Comparison of ENCODE assay signal across 22 cellular contexts in the genomic region with DNA sequence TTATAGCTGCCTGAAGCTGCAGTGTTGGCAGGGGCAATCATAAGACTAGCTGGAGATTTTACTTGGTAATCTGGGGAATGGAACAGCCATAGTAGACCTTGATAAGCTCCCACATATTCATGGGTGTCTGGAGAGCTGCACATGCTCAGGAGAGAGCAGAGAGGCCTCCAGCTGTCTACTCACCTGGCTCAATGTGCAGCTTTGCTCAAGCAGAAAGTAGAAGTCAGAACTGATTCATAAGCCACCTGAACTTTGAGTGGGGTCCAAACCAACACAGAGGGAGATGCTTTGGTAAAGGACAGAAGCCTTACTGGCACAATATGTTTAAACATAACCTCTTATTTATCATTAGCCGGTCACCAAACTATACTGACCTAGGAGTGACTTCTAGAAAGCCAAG. TPM values are rescaled to one million over a fixed set of nuclear protein-coding genes. Genes with fewer than 3 reads are reported as not detected.
DNase-seq lines count a peak whose midpoint lies in the region; ATAC-seq, FAIRE-seq and TF ChIP-seq lines count a peak whose summit lies in the region.
"Had no signal": no experiment of that assay in that cellular context is flagged by ENCODE, and none has a peak within 500 bp of the region (broad histone marks: within the 10 kb centered on the region; RNA-seq: fewer than 3 reads in every experiment).

No MANE protein-coding gene starts in this region.

- H3K9me3 ChIP-seq in GM12878 (replicated peaks; ENCODE audit: control insufficient read depth, insufficient read depth, low read length) (no peaks in the 10 kb centered on the region; the same call in 1 of the 3 replicates), right lobe of liver (no peaks in the 10 kb centered on the region)

- TF ChIP-seq RAD21 in GM12878 (IDR thresholded peaks at IDR 0.05; ENCODE audit: insufficient read depth, low read depth, low read length), result no peak

- H3K4me2 ChIP-seq in GM12878 (ENCODE audit: control insufficient read depth, insufficient read depth), result no peak overlapping the region; the same call in 1 of the 2 replicates

- H3K9me3 Mint-ChIP-seq in CD14-positive monocyte, result peaks cover 0 to 3% (median 0%) of the 10 kb centered on the region in 7 donors

- H3K27me3 ChIP-seq in GM12878 (replicated peaks in 1 of 2; ENCODE audit: control insufficient read depth in 2 of 2, insufficient read depth in 2 of 2, low read length in 1 of 2), result no peaks in the 10 kb centered on the region
- no peaks in the 10 kb centered on the region for H3K27me3 ChIP-seq in right lobe of liver

- H3K27ac Mint-ChIP-seq in CD14-positive monocyte, result peak overlapping the region in 4 of 7 donors; percentile 15 to 57 (median 43)

- SMC1A ChIA-PET in GM12878 (lab: Charles Lee; ENCODE audit: uncharacterized antibody, unreplicated experiment), result interaction anchor here (0.7 to 2.4 kb wide), 7 partner anchors 13 to 52 kb away, joined by 3 to 7 read pairs (median 3); no protein-coding TSS in a partner anchor

- H3K27ac ChIP-seq in GM12878 (ENCODE audit: control insufficient read depth, insufficient read depth), result no peak overlapping the region
- no peak overlapping the region for H3K27ac ChIP-seq in right lobe of liver
- H3K27ac ChIP-seq: 22Rv1 had no signal

- POLR2A ChIA-PET in GM12878 (lab: Charles Lee), result no interaction called here

- BruUV-seq in GM12878 (replicated peaks; lab: Mats Ljungman, UMichigan), result no TSS peak

- ATAC-seq in GM12878 (peak; percentile 26; the same call in 1 of the 3 replicates), right lobe of liver (peak; percentile 42 to 64 (median 46))
- ATAC-seq: HCT116 had no signal

- H2AFZ ChIP-seq in GM12878 (ENCODE audit: control insufficient read depth, low read depth, low read length), result no peak overlapping the region

- H3K4me1 Mint-ChIP-seq in CD14-positive monocyte, result peaks cover 21% of the 10 kb centered on the region

- FAIRE-seq in GM12878 (lab: Jason Lieb, UNC), result no peak
- FAIRE-seq: GM12891 had no signal

- in situ Hi-C loops in GM12878 (cut with MboI), result no loop called here

- DNase-seq in NCI-H2171 treated with DMSO at 0.1 percent for 48 hours (lab: John Stamatoyannopoulos, UW) (peak; percentile 4), NCI-H2171 (lab: John Stamatoyannopoulos, UW) (no peak), CD14-positive monocyte (ENCODE audit: low spot score) (no peak), GM12878 (ENCODE audit: low read depth, low spot score) (no peak), right lobe of liver (no peak), foreskin melanocyte (no peak), islet precursor cell (no peak)
- no peak for DNase-seq in effector CD4-positive, alpha-beta T cell
- DNase-seq: Calu3; CD4-positive, alpha-beta memory T cell; GOT3; KBM-7; NCI-H1105 treated with DMSO at 0.1 percent for 48 hours; NCI-H1694 treated with DMSO at 0.1 percent for 48 hours; NCI-H2227 treated with DMSO at 0.1 percent for 48 hours; NCI-H510A treated with DMSO at 0.1 percent for 48 hours; NCI-H82; OCI-M1; SHP77 treated with DMSO at 0.1 percent for 48 hours had no signal

- no peak overlapping the region for H3K9ac ChIP-seq in GM12878 (ENCODE audit: control insufficient read depth, insufficient read depth, low read length)

- H3K36me3 ChIP-seq in GM12878 (ENCODE audit: control insufficient read depth in 2 of 2, insufficient read depth in 2 of 2, low read length in 1 of 2), result no peaks in the 10 kb centered on the region
- no peaks in the 10 kb centered on the region for H3K36me3 ChIP-seq in right lobe of liver

- CTCF ChIA-PET in GM12878 (lab: Yijun Ruan, JAX), result interaction anchor here (0.6 to 1.5 kb wide), 2 partner anchors 10 to 143 kb away, joined by 3 to 4 read pairs; no protein-coding TSS in a partner anchor

- H3K4me3 ChIP-seq in GM12878 (no peak overlapping the region), right lobe of liver (no peak overlapping the region)

- WGBS in GM12878 (ENCODE audit: insufficient coverage, insufficient replicate concordance, low lambda C conversion rate, missing lambda C conversion rate), result 100% methylated on average over 1 of the region's 1 CpG
- 13% methylated on average over 1 of the region's 1 CpG for WGBS in right lobe of liver (ENCODE audit: insufficient coverage, low coverage, low lambda C conversion rate, missing lambda C conversion rate)

- no peak for TF ChIP-seq CTCF in CD14-positive monocyte (IDR thresholded peaks at IDR 0.05)
- TF ChIP-seq CTCF in GM12878 (IDR thresholded peaks at IDR 0.05 in 2 of 3, conservative IDR thresholded peaks at IDR 0.05 in 1 of 3; ENCODE audit: control insufficient read depth in 2 of 3, extremely low read depth in 1 of 3, insufficient read depth in 1 of 3, low read depth in 3 of 3, low read length in 3 of 3), result no peak
- no peak for TF ChIP-seq CTCF in right lobe of liver (IDR thresholded peaks at IDR 0.05)

- no peaks in the 10 kb centered on the region for H3K27me3 Mint-ChIP-seq in CD14-positive monocyte (ENCODE audit: low read depth in 3 of 3)
- H3K27me3 Mint-ChIP-seq: CD4-positive, alpha-beta memory T cell had no signal

- TF ChIP-seq POLR2A in GM12878 (IDR thresholded peaks at IDR 0.05; ENCODE audit: low read depth, low read length), result no peak
- TF ChIP-seq POLR2A in right lobe of liver (IDR thresholded peaks at IDR 0.05), result no peak

- TF ChIP-seq EP300 in GM12878 (IDR thresholded peaks at IDR 0.05; ENCODE audit: borderline replicate concordance in 1 of 2, control insufficient read depth in 1 of 2, low read depth in 2 of 2, low read length in 2 of 2), result no peak

- no peaks in the 10 kb centered on the region; the same call in 1 of the 2 replicates for H4K20me1 ChIP-seq in GM12878 (ENCODE audit: control insufficient read depth, insufficient read depth)

- H3K79me2 ChIP-seq in GM12878 (ENCODE audit: control insufficient read depth, insufficient read depth, low read length), result peaks cover 82% of the 10 kb centered on the region

- peaks cover 0 to 1% of the 10 kb centered on the region in 2 donors for H3K36me3 Mint-ChIP-seq in CD14-positive monocyte

- H3K4me3 Mint-ChIP-seq in CD14-positive monocyte, result no peak overlapping the region

- intact Hi-C loops in CD14-positive monocyte (cut with micrococcal nuclease), result no loop called here
- intact Hi-C loops in GM12878 (cut with micrococcal nuclease; ENCODE audit: unreplicated experiment), result no loop called here
- intact Hi-C loops in right lobe of liver (cut with DNase I), result no loop called here

- RAD21 ChIA-PET in GM12878 (lab: Charles Lee; ENCODE audit: unreplicated experiment), result no interaction called here

- no peaks in the 10 kb centered on the region for H3K4me1 ChIP-seq in GM12878 (ENCODE audit: control insufficient read depth, insufficient read depth, low read length)
- H3K4me1 ChIP-seq in right lobe of liver, result peaks cover 0 to 15% (median 3%) of the 10 kb centered on the region in 4 donors

TF ChIP-seq in GM12878, 131 proteins besides CTCF, POLR2A, EP300 and RAD21 (continues in another document):
- TF ChIP-seq, protein P1, sequence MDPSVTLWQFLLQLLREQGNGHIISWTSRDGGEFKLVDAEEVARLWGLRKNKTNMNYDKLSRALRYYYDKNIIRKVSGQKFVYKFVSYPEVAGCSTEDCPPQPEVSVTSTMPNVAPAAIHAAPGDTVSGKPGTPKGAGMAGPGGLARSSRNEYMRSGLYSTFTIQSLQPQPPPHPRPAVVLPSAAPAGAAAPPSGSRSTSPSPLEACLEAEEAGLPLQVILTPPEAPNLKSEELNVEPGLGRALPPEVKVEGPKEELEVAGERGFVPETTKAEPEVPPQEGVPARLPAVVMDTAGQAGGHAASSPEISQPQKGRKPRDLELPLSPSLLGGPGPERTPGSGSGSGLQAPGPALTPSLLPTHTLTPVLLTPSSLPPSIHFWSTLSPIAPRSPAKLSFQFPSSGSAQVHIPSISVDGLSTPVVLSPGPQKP (IDR thresholded peaks at IDR 0.05; ENCODE audit: low read depth, low read length), result no peak
- TF ChIP-seq, protein P2, sequence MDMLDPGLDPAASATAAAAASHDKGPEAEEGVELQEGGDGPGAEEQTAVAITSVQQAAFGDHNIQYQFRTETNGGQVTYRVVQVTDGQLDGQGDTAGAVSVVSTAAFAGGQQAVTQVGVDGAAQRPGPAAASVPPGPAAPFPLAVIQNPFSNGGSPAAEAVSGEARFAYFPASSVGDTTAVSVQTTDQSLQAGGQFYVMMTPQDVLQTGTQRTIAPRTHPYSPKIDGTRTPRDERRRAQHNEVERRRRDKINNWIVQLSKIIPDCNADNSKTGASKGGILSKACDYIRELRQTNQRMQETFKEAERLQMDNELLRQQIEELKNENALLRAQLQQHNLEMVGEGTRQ (IDR thresholded peaks at IDR 0.05; ENCODE audit: borderline replicate concordance, low read depth, low read length), result no peak
- TF ChIP-seq, protein P3, sequence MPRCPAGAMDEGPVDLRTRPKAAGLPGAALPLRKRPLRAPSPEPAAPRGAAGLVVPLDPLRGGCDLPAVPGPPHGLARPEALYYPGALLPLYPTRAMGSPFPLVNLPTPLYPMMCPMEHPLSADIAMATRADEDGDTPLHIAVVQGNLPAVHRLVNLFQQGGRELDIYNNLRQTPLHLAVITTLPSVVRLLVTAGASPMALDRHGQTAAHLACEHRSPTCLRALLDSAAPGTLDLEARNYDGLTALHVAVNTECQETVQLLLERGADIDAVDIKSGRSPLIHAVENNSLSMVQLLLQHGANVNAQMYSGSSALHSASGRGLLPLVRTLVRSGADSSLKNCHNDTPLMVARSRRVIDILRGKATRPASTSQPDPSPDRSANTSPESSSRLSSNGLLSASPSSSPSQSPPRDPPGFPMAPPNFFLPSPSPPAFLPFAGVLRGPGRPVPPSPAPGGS (IDR thresholded peaks at IDR 0.05; ENCODE audit: borderline replicate concordance, insufficient read depth, low read depth, low read length, poor library complexity, severe bottlenecking), result no peak

RNA-seq across cellular contexts. Expression of a gene that starts 54.4 kb away (rescaled TPM):
- polyA plus RNA-seq in CD14-positive monocyte (10 to 100 TPM in 1 of 2 donors, 1 to 10 TPM in 1; 7.6 to 13.8 TPM), GM12878 (2011; rRNA removed) (28.5 and 34.9 TPM in 2 replicates), GM12878 (2014; fragmentation: Illumina TruSeq; extraction: Trizol) (22.8 and 26.2 TPM in 2 replicates), GM12878 (2014; fragmentation: Nextera tagmentation; extraction: Ambion mirVana) (1 to 10 TPM; 7.9 to 8.9 TPM), GM12878 (2014; rRNA removed) (13.2 and 18.0 TPM in 2 replicates), GM12878 (2016; fragmentation: Nextera tagmentation; extraction: Ambion mirVana) (10 to 100 TPM; 13.3 to 14.2 TPM)
- total RNA-seq in GM12878 (2013; cell fraction: nucleolus; rRNA removed), result 165 and 171 TPM in 2 replicates
- total RNA-seq in GM12878 (2014; rRNA removed) (22.1 and 22.8 TPM in 2 replicates), GM12878 (2014; rRNA removed; fragmentation: Illumina TruSeq; extraction: Trizol) (27.1 and 29.0 TPM in 2 replicates), GM12878 (2021) (21.0 and 26.8 TPM in 2 replicates), right lobe of liver (10 to 100 TPM in 5 of 6 experiments, 1 to 10 TPM in 1; 7.1 to 20.9 (median 15.7) TPM)
- polyA plus RNA-seq in GM12878 (2011; ENCODE audit: low read depth), result 12.8 TPM
- polyA plus RNA-seq in GM12878 (2011; cell fraction: cytosol; rRNA removed), result 20.3 and 22.7 TPM in 2 replicates
- 32.6 and 43.8 TPM in 2 replicates for polyA plus RNA-seq in GM12878 (2011; cell fraction: nucleus; rRNA removed)
- 17.5 and 17.7 TPM in 2 replicates for polyA plus RNA-seq in GM12878 (2012)
- 77.5 and 90.0 TPM in 2 replicates for polyA minus RNA-seq in GM12878 (2011; rRNA and poly(A)+ RNA removed)
- polyA minus RNA-seq in GM12878 (2011; cell fraction: cytosol; rRNA and poly(A)+ RNA removed), result 15.4 and 22.4 TPM in 2 replicates
- polyA minus RNA-seq in GM12878 (2011; cell fraction: nucleus; rRNA and poly(A)+ RNA removed), result 53.2 and 73.2 TPM in 2 replicates
